Comparison of ENCODE assay signal across 1 cellular context in genomic region chr4:7971881-7972500, GRCh38.
TF ChIP-seq lines count a peak whose summit lies in the region.

No MANE protein-coding gene starts in this region.

TF ChIP-seq in HepG2, 621 proteins besides CTCF, POLR2A, EP300 and RAD21 (continued from another document and continues in another):
- TF ChIP-seq ZMYM3 (CRISPR knock-in tag; IDR thresholded peaks at IDR 0.05) (peak; percentile 53; the same call in 1 of the 2 replicates), ZNF510 (CRISPR knock-in tag; IDR thresholded peaks at IDR 0.05; ENCODE audit: low read depth) (no peak), THYN1 (CRISPR knock-in tag; IDR thresholded peaks at IDR 0.05; ENCODE audit: borderline replicate concordance, low read depth) (no peak), ZNF280D (CRISPR knock-in tag; IDR thresholded peaks at IDR 0.05) (no peak), PAX8 (CRISPR knock-in tag; IDR thresholded peaks at IDR 0.05; ENCODE audit: borderline replicate concordance) (no peak), JUNB (CRISPR knock-in tag; IDR thresholded peaks at IDR 0.05; ENCODE audit: borderline replicate concordance) (no peak), ZBTB7A (CRISPR knock-in tag; IDR thresholded peaks at IDR 0.05) (no peak), ZNF574 (CRISPR knock-in tag; IDR thresholded peaks at IDR 0.05) (no peak), MIXL1 (CRISPR knock-in tag; IDR thresholded peaks at IDR 0.05) (no peak), ZNF503 (CRISPR knock-in tag; IDR thresholded peaks at IDR 0.05) (no peak), ZFP91 (CRISPR knock-in tag; IDR thresholded peaks at IDR 0.05; ENCODE audit: borderline replicate concordance) (peak; percentile 44; the same call in 1 of the 2 replicates), KDM5A (IDR thresholded peaks at IDR 0.05; ENCODE audit: borderline replicate concordance, low read length) (no peak), ZC3H13 (CRISPR knock-in tag; IDR thresholded peaks at IDR 0.05) (no peak), ZNF550 (CRISPR knock-in tag; IDR thresholded peaks at IDR 0.05; ENCODE audit: borderline replicate concordance) (no peak), ZMAT3 (CRISPR knock-in tag; conservative IDR thresholded peaks at IDR 0.05) (0 out of 2 replicates have a peak, but pooled peaks have one; percentile 33), ZNF607 (CRISPR knock-in tag; IDR thresholded peaks at IDR 0.05; ENCODE audit: borderline replicate concordance) (no peak), RARA (CRISPR knock-in tag; IDR thresholded peaks at IDR 0.05) (no peak), E2F2 (CRISPR knock-in tag; IDR thresholded peaks at IDR 0.05; ENCODE audit: borderline replicate concordance) (no peak), ZSCAN25 (CRISPR knock-in tag; IDR thresholded peaks at IDR 0.05) (peak; percentile 93), ZBTB38 (CRISPR knock-in tag; IDR thresholded peaks at IDR 0.05) (0 out of 2 replicates have a peak, but pooled peaks have one; percentile 9), MXD4 (CRISPR knock-in tag; IDR thresholded peaks at IDR 0.05) (no peak), IKZF4 (CRISPR knock-in tag; IDR thresholded peaks at IDR 0.05; ENCODE audit: borderline replicate concordance, low read depth, not compliant biosample characterization) (no peak), ZNF646 (CRISPR knock-in tag; IDR thresholded peaks at IDR 0.05) (0 out of 2 replicates have a peak, but pooled peaks have one; percentile 26), SIN3A (IDR thresholded peaks at IDR 0.05; ENCODE audit: borderline replicate concordance, low read depth, low read length) (no peak), KLF11 (CRISPR knock-in tag; IDR thresholded peaks at IDR 0.05) (no peak), SNAI1 (CRISPR knock-in tag; IDR thresholded peaks at IDR 0.05; ENCODE audit: borderline replicate concordance) (no peak), CBFB (CRISPR knock-in tag; IDR thresholded peaks at IDR 0.05) (no peak), JDP2 (CRISPR knock-in tag; IDR thresholded peaks at IDR 0.05; ENCODE audit: borderline replicate concordance) (no peak), DMTF1 (CRISPR knock-in tag; IDR thresholded peaks at IDR 0.05) (no peak), ZGPAT (CRISPR knock-in tag; IDR thresholded peaks at IDR 0.05) (no peak), FOXA3 (CRISPR knock-in tag; IDR thresholded peaks at IDR 0.05) (no peak), ZBTB2 (CRISPR knock-in tag; IDR thresholded peaks at IDR 0.05; ENCODE audit: low read depth) (no peak), ADNP (CRISPR knock-in tag; IDR thresholded peaks at IDR 0.05) (0 out of 2 replicates have a peak, but pooled peaks have one; percentile 65), ZNF75D (CRISPR knock-in tag; IDR thresholded peaks at IDR 0.05; ENCODE audit: borderline replicate concordance) (no peak), SMARCC2 (IDR thresholded peaks at IDR 0.05) (no peak), FIP1L1 (IDR thresholded peaks at IDR 0.05; ENCODE audit: borderline replicate concordance, insufficient read depth, low read depth, low read length) (no peak)
